In genomic region chr6:142819603-142820335, GRCh38 we compare ENCODE assay signal across 9 cellular contexts.
DNase-seq lines count a peak whose midpoint lies in the region; ATAC-seq and TF ChIP-seq lines count a peak whose summit lies in the region.
"Had no signal": no experiment of that assay in that cellular context is flagged by ENCODE, and none has a peak within 500 bp of the region (broad histone marks: within the 10 kb centered on the region; RNA-seq: fewer than 3 reads in every experiment).

No MANE protein-coding gene starts in this region.

- peak overlapping the region; percentile 84 for H3K4me2 ChIP-seq in skeletal muscle satellite cell (ENCODE audit: low read length)

- no peak for TF ChIP-seq POLR2A in gastroesophageal sphincter (IDR thresholded peaks at IDR 0.05)

- peak overlapping the region; percentile 97 for H3K27ac Mint-ChIP-seq in activated CD8-positive, alpha-beta T cell treated with anti-CD3 and anti-CD28 coated beads, Interleukin-2, amount 10 ng/mL, durations not matched to agents 7 days and 5 days

- H3K4me1 Mint-ChIP-seq in activated CD8-positive, alpha-beta T cell treated with anti-CD3 and anti-CD28 coated beads, Interleukin-2, amount 10 ng/mL, durations not matched to agents 7 days and 5 days (ENCODE audit: low read depth), result peaks cover 56% of the 10 kb centered on the region

- ATAC-seq in GM21576 (IDR thresholded peaks at IDR 0.05; ENCODE audit: unreplicated experiment) (peak; percentile 73), gastroesophageal sphincter (peak; percentile 29)
- ATAC-seq in activated CD8-positive, alpha-beta T cell treated with anti-CD3 and anti-CD28 coated beads, Interleukin-2, amount 10 ng/mL, durations not matched to agents 7 days and 5 days, result peak; percentile 77

- peaks cover 26% of the 10 kb centered on the region for H3K36me3 Mint-ChIP-seq in activated CD8-positive, alpha-beta T cell treated with anti-CD3 and anti-CD28 coated beads, Interleukin-2, amount 10 ng/mL, durations not matched to agents 7 days and 5 days (ENCODE audit: low read depth)

- CTCF ChIA-PET in activated CD8-positive, alpha-beta T cell treated with anti-CD3 and anti-CD28 coated beads, Interleukin-2, amount 10 ng/mL, durations not matched to agents 7 days and 5 days (lab: Charles Lee), result interaction anchor here (0.9 to 3.2 kb wide), 18 partner anchors 9 to 207 kb away, joined by 4 to 28 read pairs (median 5); no protein-coding TSS in a partner anchor

- H3K9ac ChIP-seq in skeletal muscle satellite cell (ENCODE audit: low read depth, low read length), result peak overlapping the region; percentile 71

- H3K9me3 Mint-ChIP-seq in activated CD8-positive, alpha-beta T cell treated with anti-CD3 and anti-CD28 coated beads, Interleukin-2, amount 10 ng/mL, durations not matched to agents 7 days and 5 days (ENCODE audit: insufficient read depth), result no peaks in the 10 kb centered on the region

- no peaks in the 10 kb centered on the region; the same call in 1 of the 2 replicates for H3K36me3 ChIP-seq in KOPT-K1 (ENCODE audit: insufficient read depth, low read length)
- H3K36me3 ChIP-seq in gastroesophageal sphincter, result no peaks in the 10 kb centered on the region
- H3K36me3 ChIP-seq in skeletal muscle satellite cell (ENCODE audit: insufficient read depth, low read length), result peaks cover 4% of the 10 kb centered on the region

- H3K27ac ChIP-seq in KOPT-K1 (ENCODE audit: low read depth, low read length, poor library complexity, severe bottlenecking) (peak overlapping the region; percentile 88), gastroesophageal sphincter (peak overlapping the region; percentile 65 to 67 (median 66))
- H3K27ac ChIP-seq: VCaP had no signal

- H3K9me3 ChIP-seq in KOPT-K1 (ENCODE audit: insufficient read depth, low read length, poor library complexity, severe bottlenecking), result no peaks in the 10 kb centered on the region
- H3K9me3 ChIP-seq in gastroesophageal sphincter, result no peaks in the 10 kb centered on the region
- no peaks in the 10 kb centered on the region for H3K9me3 ChIP-seq in skeletal muscle satellite cell (replicated peaks; ENCODE audit: low read length)

- peaks cover 12 to 66% (median 22%) of the 10 kb centered on the region in 3 donors for H3K4me1 ChIP-seq in gastroesophageal sphincter
- H3K4me1 ChIP-seq in skeletal muscle satellite cell (ENCODE audit: control insufficient read depth, insufficient read depth, low read length), result peaks cover 27% of the 10 kb centered on the region

- 9 to 10% methylated on average over 8 of the region's 8 CpGs for WGBS in gastroesophageal sphincter (ENCODE audit: low coverage in 1 of 2), 2 donors

- H3K4me3 Mint-ChIP-seq in activated CD8-positive, alpha-beta T cell treated with anti-CD3 and anti-CD28 coated beads, Interleukin-2, amount 10 ng/mL, durations not matched to agents 7 days and 5 days, result peak overlapping the region; percentile 85

- peak; percentile 86 for DNase-seq in GF-D8 (lab: John Stamatoyannopoulos, UW)
- peak; percentile 66 for DNase-seq in activated CD8-positive, alpha-beta T cell treated with anti-CD3 and anti-CD28 coated beads, Interleukin-2, amount 10 ng/mL, durations not matched to agents 7 days and 5 days
- DNase-seq in Ammon's horn (ENCODE audit: low spot score), result no peak
- DNase-seq in inferior parietal cortex (ENCODE audit: extremely low spot score), result no peak

- TF ChIP-seq EP300 in gastroesophageal sphincter (IDR thresholded peaks at IDR 0.05), result no peak

- H3K4me3 ChIP-seq in gastroesophageal sphincter, result peak overlapping the region; percentile 47 to 70
- peak overlapping the region; percentile 57 for H3K4me3 ChIP-seq in skeletal muscle satellite cell (ENCODE audit: low read length)

- no peaks in the 10 kb centered on the region for H3K27me3 ChIP-seq in gastroesophageal sphincter
- no peaks in the 10 kb centered on the region for H3K27me3 ChIP-seq in skeletal muscle satellite cell (ENCODE audit: control insufficient read depth, insufficient read depth, low read length)

- TF ChIP-seq CTCF in gastroesophageal sphincter (IDR thresholded peaks at IDR 0.05), result no peak

- H3K27me3 Mint-ChIP-seq in activated CD8-positive, alpha-beta T cell treated with anti-CD3 and anti-CD28 coated beads, Interleukin-2, amount 10 ng/mL, durations not matched to agents 7 days and 5 days (ENCODE audit: low read depth), result no peaks in the 10 kb centered on the region

- POLR2A ChIA-PET in activated CD8-positive, alpha-beta T cell treated with anti-CD3 and anti-CD28 coated beads, Interleukin-2, amount 10 ng/mL, durations not matched to agents 7 days and 5 days (lab: Charles Lee), result interaction anchor here (0.6 to 3.1 kb wide), 16 partner anchors 9 to 875 kb away, joined by 3 to 19 read pairs (median 4); partner anchors contain the start of genes HIVEP2, NMBR and VTA1

Comparison
In these comparisons a context has a peak if more than half of its experiments do, and no peak if none do; other contexts are left out.
1. DNase-seq: peak in GF-D8 (single experiment) and activated CD8-positive, alpha-beta T cell treated with anti-CD3 and anti-CD28 coated beads, Interleukin-2, amount 10 ng/mL, durations not matched to agents 7 days and 5 days (single experiment); none in Ammon's horn (single experiment) and inferior parietal cortex (single experiment).
2. Peak in every context shown above with its lines, with median percentiles within 50 percentile points of each other: ATAC-seq.